In genomic region chr11:31560842-31561476, GRCh38 we compare ENCODE assay signal across 24 cellular contexts.
"Had no signal": no experiment of that assay in that cellular context is flagged by ENCODE, and none has a peak within 500 bp of the region (broad histone marks: within the 10 kb centered on the region; RNA-seq: fewer than 3 reads in every experiment).

No MANE protein-coding gene starts in this region.

- H3K4me3 ChIP-seq: coronary artery, lower lobe of right lung, prostate gland, right atrium auricular region, testis, tibial artery had no signal

- H3K4me1 Mint-ChIP-seq: stimulated activated memory B cell treated with anti-CD40 and anti-IgM and Interleukin-4, amounts not matched to agents 10 μg/mL and 1 μg/mL and 100 μg/mL, for 72 hours had no signal

- H3K27ac ChIP-seq: coronary artery, lower lobe of right lung, prostate gland, right atrium auricular region, testis, tibial artery had no signal

- H3K9me3 Mint-ChIP-seq: type B pancreatic cell had no signal

- H3K36me3 Mint-ChIP-seq: type B pancreatic cell had no signal

- H3K4me1 ChIP-seq: lower lobe of right lung, prostate gland had no signal

- H3K27me3 ChIP-seq: right atrium auricular region, testis, tibial artery had no signal

- H3K4me3 Mint-ChIP-seq: immature natural killer cell; naive thymus-derived CD8-positive, alpha-beta T cell; nephron progenitor cell; stimulated activated memory B cell treated with anti-CD40 and anti-IgM and Interleukin-4, amounts not matched to agents 10 μg/mL and 1 μg/mL and 100 μg/mL, for 72 hours; type B pancreatic cell had no signal

- FAIRE-seq: endothelial cell of umbilical vein had no signal

- H3K9me3 ChIP-seq: prostate gland, testis had no signal

- H3K27ac Mint-ChIP-seq: immature natural killer cell; nephron progenitor cell; stimulated activated memory B cell treated with anti-CD40 and anti-IgM and Interleukin-4, amounts not matched to agents 10 μg/mL and 1 μg/mL and 100 μg/mL, for 72 hours; type B pancreatic cell had no signal

- ATAC-seq: left ventricle myocardium superior; lower lobe of right lung; naive thymus-derived CD8-positive, alpha-beta T cell; sciatic nerve; stimulated activated memory B cell treated with anti-CD40 and anti-IgM and Interleukin-4, amounts not matched to agents 10 μg/mL and 1 μg/mL and 100 μg/mL, for 72 hours; stimulated activated naive CD8-positive, alpha-beta T cell treated with anti-CD3 and anti-CD28 coated beads, Interleukin-15, Interleukin-2, amounts not matched to agents 100 U/mL and 50 U/mL, for 24 hours had no signal

- DNase-seq: dermis blood vessel endothelial cell; effector memory CD4-positive, alpha-beta T cell; hypothalamus; immature natural killer cell; islet precursor cell; kidney glomerular epithelial cell; left ventricle myocardium superior; lower lobe of right lung; naive thymus-derived CD8-positive, alpha-beta T cell; nephron progenitor cell; nucleus accumbens; stimulated activated CD4-positive, alpha-beta T cell treated with anti-CD3 and anti-CD28 coated beads, Interleukin-2, amount 100 ng/mL, for 24 hours; stimulated activated CD4-positive, alpha-beta T cell treated with anti-CD3 and anti-CD28 coated beads, Interleukin-4, amount 100 ng/mL, for 24 hours; stimulated activated naive CD8-positive, alpha-beta T cell treated with anti-CD3 and anti-CD28 coated beads, Interleukin-15, Interleukin-2, amounts not matched to agents 100 U/mL and 50 U/mL, for 24 hours; substantia nigra; testis; tibial artery had no signal

- H3K27me3 Mint-ChIP-seq: naive thymus-derived CD8-positive, alpha-beta T cell; stimulated activated memory B cell treated with anti-CD40 and anti-IgM and Interleukin-4, amounts not matched to agents 10 μg/mL and 1 μg/mL and 100 μg/mL, for 72 hours; type B pancreatic cell had no signal

- H3K36me3 ChIP-seq: lower lobe of right lung, prostate gland, right atrium auricular region, tibial artery had no signal
